1 cellular context compared by ENCODE assay signal in the genomic region with DNA sequence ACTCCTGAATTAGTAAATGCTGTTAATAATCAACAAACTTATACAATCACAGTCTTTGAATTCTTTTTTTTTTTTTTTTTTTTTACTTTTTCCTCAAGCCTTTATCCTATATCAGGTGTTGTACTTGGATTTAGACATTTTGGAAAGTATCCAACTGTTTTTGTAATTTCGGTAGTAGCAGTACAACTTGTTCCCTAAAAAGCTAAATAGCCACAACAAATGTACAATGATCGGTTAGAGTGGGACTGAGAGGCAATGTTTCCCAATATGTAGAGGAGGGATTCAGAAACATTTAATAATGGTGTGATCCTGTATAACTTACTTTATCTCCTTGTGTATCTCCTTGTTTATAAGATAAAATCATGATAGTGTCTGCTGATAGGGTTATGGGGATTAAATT.
TF ChIP-seq lines count a peak whose summit lies in the region.

No MANE protein-coding gene starts in this region.

TF ChIP-seq in endothelial cell of umbilical vein, 7 proteins besides CTCF, POLR2A, EP300 and RAD21:
- no peak for TF ChIP-seq GATA2 (IDR thresholded peaks at IDR 0.05; ENCODE audit: insufficient read depth, insufficient read length, low read depth, low read length)
- no peak for TF ChIP-seq POLR2AphosphoS5 (IDR thresholded peaks at IDR 0.05; ENCODE audit: insufficient read depth, low read depth, low read length)
- no peak for TF ChIP-seq EZH2 (IDR thresholded peaks at IDR 0.05; ENCODE audit: borderline replicate concordance, low read depth, low read length, severe bottlenecking)
- no peak for TF ChIP-seq JUN (IDR thresholded peaks at IDR 0.05; ENCODE audit: borderline replicate concordance, insufficient read depth, insufficient read length, low read depth)
- TF ChIP-seq, protein P1, sequence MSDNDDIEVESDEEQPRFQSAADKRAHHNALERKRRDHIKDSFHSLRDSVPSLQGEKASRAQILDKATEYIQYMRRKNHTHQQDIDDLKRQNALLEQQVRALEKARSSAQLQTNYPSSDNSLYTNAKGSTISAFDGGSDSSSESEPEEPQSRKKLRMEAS (IDR thresholded peaks at IDR 0.05; ENCODE audit: insufficient read depth, insufficient read length), result no peak
- TF ChIP-seq MYC (IDR thresholded peaks at IDR 0.05; ENCODE audit: low read depth, low read length), result no peak
TF ChIP-seq in endothelial cell of umbilical vein: peak in this region for 0.
